ENCODE assay signal across 1 cellular context in the genomic region with DNA sequence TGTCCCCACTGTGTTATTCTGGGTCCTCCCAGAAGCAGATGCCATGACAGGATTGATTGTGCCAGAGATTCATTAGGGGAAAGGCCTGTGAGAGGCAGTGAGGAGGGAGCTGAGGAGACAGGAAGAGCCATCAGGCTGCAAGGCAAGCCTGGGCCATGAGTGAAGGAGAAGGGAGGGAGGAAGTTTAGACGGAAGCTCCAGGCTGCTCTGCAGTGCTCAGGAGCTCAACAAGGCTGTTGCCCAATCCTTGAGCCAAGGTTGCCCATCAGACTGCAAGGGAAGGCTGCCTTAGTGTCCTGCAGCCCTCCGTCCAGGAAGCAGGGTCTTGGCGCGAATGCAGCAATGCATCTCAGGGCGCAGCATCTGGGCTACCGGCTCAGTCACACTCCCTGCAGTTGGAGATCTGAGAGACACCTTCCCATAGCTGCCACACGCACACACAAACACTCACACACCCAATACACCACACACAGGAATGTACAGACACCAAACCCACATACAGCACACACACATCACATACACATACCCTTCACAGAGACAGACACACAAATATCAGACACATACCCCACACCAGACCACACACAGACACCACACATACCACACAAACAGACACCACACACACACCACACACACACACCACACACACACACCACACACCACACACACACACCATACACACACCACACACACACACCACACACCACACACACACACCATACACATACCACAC.
TF ChIP-seq lines count a peak whose summit lies in the region.

No MANE protein-coding gene starts in this region.

TF ChIP-seq in H1, 55 proteins besides CTCF, POLR2A, EP300 and RAD21:
- TF ChIP-seq SP4 (IDR thresholded peaks at IDR 0.05; ENCODE audit: low read length) (no peak), TAF1 (IDR thresholded peaks at IDR 0.05; ENCODE audit: low read depth, low read length) (no peak), SIN3A (conservative IDR thresholded peaks at IDR 0.05 in 1 of 2, IDR thresholded peaks at IDR 0.05 in 1 of 2; ENCODE audit: low read depth in 1 of 2, low read length in 2 of 2) (no peak), CHD1 (IDR thresholded peaks at IDR 0.05; ENCODE audit: low read depth, low read length) (no peak), ASH2L (IDR thresholded peaks at IDR 0.05; ENCODE audit: low read length) (no peak)
